ENCODE assay signal across 8 cellular contexts in the genomic region with DNA sequence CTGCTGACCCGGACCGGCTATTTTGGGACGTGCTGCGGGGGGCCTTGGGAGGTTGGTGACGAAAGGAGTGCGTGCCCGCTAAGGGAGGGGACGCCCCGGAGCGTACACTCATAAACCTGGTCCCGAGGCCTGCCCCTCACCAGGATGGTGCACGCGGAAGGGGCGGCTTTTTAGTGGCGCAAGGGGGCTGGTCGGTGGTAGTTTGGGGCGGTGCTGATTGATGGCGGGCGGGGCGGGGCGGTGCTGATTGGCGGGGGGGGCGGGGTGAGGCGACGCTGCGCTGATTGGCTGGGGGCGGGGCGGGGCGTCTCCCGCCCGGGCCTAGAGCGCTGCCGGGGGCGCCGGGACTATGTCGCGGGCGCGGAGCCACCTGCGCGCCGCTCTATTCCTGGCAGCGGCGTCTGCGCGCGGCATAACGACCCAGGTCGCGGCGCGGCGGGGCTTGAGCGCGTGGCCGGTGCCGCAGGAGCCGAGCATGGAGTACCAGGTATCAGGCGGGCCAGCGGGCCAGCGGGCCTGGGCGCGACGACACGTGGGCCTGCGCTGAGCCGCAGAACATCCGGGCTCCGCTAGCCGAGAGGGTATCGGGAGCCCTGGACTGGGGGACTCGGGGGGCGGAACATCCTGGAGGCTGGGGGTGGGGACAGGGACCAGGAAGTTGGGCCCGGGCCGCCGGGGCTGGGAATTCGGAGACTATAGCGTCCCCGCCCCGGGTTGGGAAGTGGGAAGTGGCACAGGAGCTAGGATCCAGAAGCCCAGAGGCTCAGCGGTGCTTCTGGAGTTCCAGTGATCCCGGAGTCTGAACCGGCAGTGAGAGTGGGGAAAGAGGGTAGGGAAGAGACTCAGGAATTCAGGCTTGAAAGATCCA. TPM values are rescaled to one million over a fixed set of nuclear protein-coding genes. Genes with fewer than 3 reads are reported as not detected.
DNase-seq lines count a peak whose midpoint lies in the region; ATAC-seq and TF ChIP-seq lines count a peak whose summit lies in the region.

A gene with protein sequence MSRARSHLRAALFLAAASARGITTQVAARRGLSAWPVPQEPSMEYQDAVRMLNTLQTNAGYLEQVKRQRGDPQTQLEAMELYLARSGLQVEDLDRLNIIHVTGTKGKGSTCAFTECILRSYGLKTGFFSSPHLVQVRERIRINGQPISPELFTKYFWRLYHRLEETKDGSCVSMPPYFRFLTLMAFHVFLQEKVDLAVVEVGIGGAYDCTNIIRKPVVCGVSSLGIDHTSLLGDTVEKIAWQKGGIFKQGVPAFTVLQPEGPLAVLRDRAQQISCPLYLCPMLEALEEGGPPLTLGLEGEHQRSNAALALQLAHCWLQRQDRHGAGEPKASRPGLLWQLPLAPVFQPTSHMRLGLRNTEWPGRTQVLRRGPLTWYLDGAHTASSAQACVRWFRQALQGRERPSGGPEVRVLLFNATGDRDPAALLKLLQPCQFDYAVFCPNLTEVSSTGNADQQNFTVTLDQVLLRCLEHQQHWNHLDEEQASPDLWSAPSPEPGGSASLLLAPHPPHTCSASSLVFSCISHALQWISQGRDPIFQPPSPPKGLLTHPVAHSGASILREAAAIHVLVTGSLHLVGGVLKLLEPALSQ (plus strand): TSS at position 307 of the 868 bp plus-strand sequence. CDS start 43 bp downstream, at position 350.

- WGBS in adipose tissue, 3 donors, result 0% methylated on average over 40 to 83 of the region's 83 CpGs
- 0 to 1% (median 0%) methylated on average over 24 to 83 of the region's 83 CpGs for WGBS in heart left ventricle, 4 donors
- WGBS in upper lobe of left lung, 2 donors, result 0% methylated on average over 4 to 34 of the region's 83 CpGs

- intact Hi-C loops in heart left ventricle (cut with DNase I) (loop anchor here in 7 of 10 donors (2.0 to 5.0 kb wide), 5 partner anchors 16 to 114 kb away; a partner anchor contains a TSS), posterior vena cava (cut with DNase I) (loop anchor here in 1 of 2 donors (5.0 kb wide), 1 partner anchor 69 kb away; no protein-coding TSS in a partner anchor)

- TF ChIP-seq EP300 in upper lobe of left lung (IDR thresholded peaks at IDR 0.05), result no peak

- H3K4me3 ChIP-seq in GM12865 (ENCODE audit: low read depth, low read length) (peak within 1 kb of the TSS; percentile 97), heart left ventricle (peak within 1 kb of the TSS; percentile 51 to 87 (median 76)), upper lobe of left lung (peak within 1 kb of the TSS; percentile 42 to 91 (median 80))

- TF ChIP-seq POLR2A in heart left ventricle (IDR thresholded peaks at IDR 0.05) (peak in 1 of 2 donors; percentile 53), upper lobe of left lung (IDR thresholded peaks at IDR 0.05) (peak in 3 of 4 donors; percentile 7 to 85 (median 73))

- peak; percentile 92 for DNase-seq in GM12865 (ENCODE audit: low read depth)
- peak; percentile 76 for DNase-seq in NCI-H1105 (lab: John Stamatoyannopoulos, UW)
- DNase-seq in T-helper 1 cell, result peak; percentile 71 to 86 (median 78)
- DNase-seq in heart left ventricle, result peak; percentile 92 to 95 (median 93)
- peak; percentile 96 for DNase-seq in posterior vena cava (ENCODE audit: low spot score)
- peak; percentile 93 to 96 for DNase-seq in upper lobe of left lung

- H3K36me3 ChIP-seq in heart left ventricle, result peaks cover 0 to 37% (median 25%) of the 10 kb centered on the region in 9 donors
- H3K36me3 ChIP-seq in upper lobe of left lung, result peaks cover 8 to 37% (median 17%) of the 10 kb centered on the region in 4 donors

- peaks cover 5 to 32% (median 19%) of the 10 kb centered on the region in 12 donors for H3K4me1 ChIP-seq in heart left ventricle
- peaks cover 28 to 39% (median 31%) of the 10 kb centered on the region in 4 donors for H3K4me1 ChIP-seq in upper lobe of left lung

- ATAC-seq in HG02610 (IDR thresholded peaks at IDR 0.05; ENCODE audit: unreplicated experiment), result peak; percentile 79
- ATAC-seq in heart left ventricle, result peak; percentile 80 to 94 (median 92)
- ATAC-seq in upper lobe of left lung (ENCODE audit: low FRiP score in 2 of 2), result peak; percentile 93 to 95

- no peaks in the 10 kb centered on the region for H3K9me3 ChIP-seq in heart left ventricle
- no peaks in the 10 kb centered on the region for H3K9me3 ChIP-seq in upper lobe of left lung

- H3K27ac ChIP-seq in adipose tissue (ENCODE audit: low read depth, low read length), result peak within 1 kb of the TSS; percentile 79
- peak within 1 kb of the TSS; percentile 86 to 97 (median 95) for H3K27ac ChIP-seq in heart left ventricle
- H3K27ac ChIP-seq in upper lobe of left lung, result peak within 1 kb of the TSS; percentile 94 to 96 (median 95)

- H3K27me3 ChIP-seq in heart left ventricle (no peaks in the 10 kb centered on the region), upper lobe of left lung (no peaks in the 10 kb centered on the region)

- no peak for TF ChIP-seq CTCF in GM12865 (IDR thresholded peaks at IDR 0.05; ENCODE audit: insufficient read depth, low read depth, low read length, missing control alignments)
- no peak for TF ChIP-seq CTCF in heart left ventricle (IDR thresholded peaks at IDR 0.05)
- TF ChIP-seq CTCF in upper lobe of left lung (IDR thresholded peaks at IDR 0.05), result no peak

RNA-seq across cellular contexts. Expression of the gene that starts here (rescaled TPM):
- polyA plus RNA-seq in adipose tissue (100 to 1,000 TPM in 1 of 3 donors, 10 to 100 TPM in 2; 35.1 to 148 (median 52.1) TPM), heart left ventricle (10 to 100 TPM; 36.8 to 50.1 TPM)
- total RNA-seq in heart left ventricle (10 to 100 TPM; 39.9 to 55.1 (median 41.5) TPM), posterior vena cava (10 to 100 TPM; 35.5 to 55.1 TPM), upper lobe of left lung (100 to 1,000 TPM in 2 of 6 donors, 10 to 100 TPM in 4; 85.1 to 337 (median 95.5) TPM)

Comparison
In these comparisons a context has a peak if more than half of its experiments do, and no peak if none do; other contexts are left out.
1. Peak in every context shown above with its lines: DNase-seq, ATAC-seq, H3K4me3 ChIP-seq and H3K27ac ChIP-seq.